Comparison of ENCODE assay signal across 18 cellular contexts in the genomic region with DNA sequence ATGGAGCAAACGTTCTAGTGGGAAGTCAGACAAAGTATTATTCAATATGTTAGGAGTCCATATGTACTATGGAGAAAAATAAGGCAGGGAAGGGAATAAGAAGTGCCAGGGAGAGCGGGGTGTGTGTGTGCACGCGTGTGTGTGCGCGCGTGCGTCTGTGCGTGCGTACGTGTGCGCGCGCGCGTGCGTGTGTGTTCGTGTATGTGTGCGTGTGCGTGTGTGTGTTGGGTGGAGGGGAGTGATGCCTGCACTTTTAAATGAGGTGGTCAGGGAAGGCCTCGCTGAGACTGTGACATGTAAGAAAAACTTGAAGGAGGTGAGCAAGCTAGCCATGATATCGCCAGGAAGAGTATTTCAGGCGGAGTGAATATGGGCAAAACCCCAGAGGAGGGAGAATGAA. TPM values are rescaled to one million over a fixed set of nuclear protein-coding genes. Genes with fewer than 3 reads are reported as not detected.
DNase-seq lines count a peak whose midpoint lies in the region; ATAC-seq and TF ChIP-seq lines count a peak whose summit lies in the region.
"Had no signal": no experiment of that assay in that cellular context is flagged by ENCODE, and none has a peak within 500 bp of the region (broad histone marks: within the 10 kb centered on the region; RNA-seq: fewer than 3 reads in every experiment).

No MANE protein-coding gene starts in this region.

- H4K8ac ChIP-seq in neuronal stem cell (ENCODE audit: low read depth, low read length), result no peak overlapping the region

- H3K9ac ChIP-seq in Loucy (ENCODE audit: low read depth, low read length, poor library complexity, severe bottlenecking) (no peak overlapping the region), neuronal stem cell (ENCODE audit: low read depth, low read length, poor library complexity) (peak overlapping the region; percentile 17)

- H3K9me3 Mint-ChIP-seq in activated CD8-positive, alpha-beta memory T cell treated with anti-CD3 and anti-CD28 coated beads, Interleukin-2, amount 10 ng/mL, durations not matched to agents 7 days and 5 days (ENCODE audit: low read depth), result no peaks in the 10 kb centered on the region
- no peaks in the 10 kb centered on the region for H3K9me3 Mint-ChIP-seq in brain
- H3K9me3 Mint-ChIP-seq: GM23338 had no signal

- no peak for DNase-seq in activated CD8-positive, alpha-beta memory T cell treated with anti-CD3 and anti-CD28 coated beads, Interleukin-2, amount 10 ng/mL, durations not matched to agents 7 days and 5 days
- DNase-seq in activated CD8-positive, alpha-beta memory T cell treated with anti-CD3 and anti-CD28 coated beads for 24 hours, result no peak
- DNase-seq in neuronal stem cell (ENCODE audit: low spot score) (no peak), cortex of kidney (lab: John Stamatoyannopoulos, UW) (no peak)
- no peak for DNase-seq in stimulated activated naive CD4-positive, alpha-beta T cell (lab: John Stamatoyannopoulos, UW)
- DNase-seq: activated naive CD4-positive, alpha-beta T cell treated with Interleukin-2 at 50 U/mL for 16 hours; body of pancreas; DMS79; foreskin keratinocyte; kidney glomerular epithelial cell; NCI-H1930; NCI-H446; stimulated activated naive CD4-positive, alpha-beta T cell treated with Interleukin-2 at 50 U/mL for 16 hours had no signal

- H3K23ac ChIP-seq in neuronal stem cell (ENCODE audit: low read depth, low read length, poor library complexity), result no peak overlapping the region

- H3K36me3 Mint-ChIP-seq in activated CD8-positive, alpha-beta memory T cell treated with anti-CD3 and anti-CD28 coated beads, Interleukin-2, amount 10 ng/mL, durations not matched to agents 7 days and 5 days, result peaks cover 9% of the 10 kb centered on the region
- H3K36me3 Mint-ChIP-seq in brain, result peaks cover 5% of the 10 kb centered on the region

- peaks cover 15% of the 10 kb centered on the region for H4K20me1 ChIP-seq in Loucy (ENCODE audit: insufficient read depth, low read length, poor library complexity, severe bottlenecking)

- H2BK120ac ChIP-seq in neuronal stem cell (ENCODE audit: low read depth, low read length), result no peak overlapping the region

- H3K4me3 ChIP-seq in Loucy (ENCODE audit: low read length, poor library complexity, severe bottlenecking) (no peak overlapping the region), neuronal stem cell (ENCODE audit: low read length in 2 of 2) (peak overlapping the region in 1 of 2 donors; percentile 48)
- H3K4me3 ChIP-seq: body of pancreas, GM23338 had no signal

- H2AFZ ChIP-seq in Loucy (ENCODE audit: low read length) (no peak overlapping the region), neuronal stem cell (ENCODE audit: low read length) (no peak overlapping the region)
- H2AFZ ChIP-seq: GM23338 had no signal

- ATAC-seq in activated CD8-positive, alpha-beta memory T cell treated with anti-CD3 and anti-CD28 coated beads, Interleukin-2, amount 10 ng/mL, durations not matched to agents 7 days and 5 days, result no peak
- ATAC-seq in HG02852 (IDR thresholded peaks at IDR 0.05; ENCODE audit: unreplicated experiment), result no peak
- ATAC-seq: body of pancreas, foreskin keratinocyte, GM23338 had no signal

- WGBS in neuronal stem cell (ENCODE audit: extremely low coverage in 2 of 2, insufficient read length in 2 of 2, insufficient replicate concordance in 1 of 2), 2 donors, result 100% methylated on average over 3 to 10 of the region's 23 CpGs

- H3K4me1 ChIP-seq in Loucy (ENCODE audit: insufficient read depth, low read length, poor library complexity, severe bottlenecking), result peaks cover 55% of the 10 kb centered on the region
- peaks cover 2 to 14% of the 10 kb centered on the region in 2 donors for H3K4me1 ChIP-seq in neuronal stem cell (ENCODE audit: control insufficient read depth in 2 of 2, insufficient read depth in 1 of 2, low read depth in 1 of 2, low read length in 2 of 2)

- no peak overlapping the region for H4K91ac ChIP-seq in neuronal stem cell (ENCODE audit: low read depth, low read length, poor library complexity)

- no peak overlapping the region for H3K18ac ChIP-seq in neuronal stem cell (ENCODE audit: low read length)

- no peak overlapping the region for H2BK12ac ChIP-seq in neuronal stem cell (ENCODE audit: low read length)

- H3K36me3 ChIP-seq in Loucy (ENCODE audit: insufficient read depth, low read length), result no peaks in the 10 kb centered on the region
- no peaks in the 10 kb centered on the region for H3K36me3 ChIP-seq in neuronal stem cell (replicated peaks in 1 of 2; ENCODE audit: control insufficient read depth in 2 of 2, insufficient read depth in 2 of 2, low read length in 2 of 2)

- TF ChIP-seq CTCF in Loucy (conservative IDR thresholded peaks at IDR 0.05; ENCODE audit: low read length) (no peak), brain (conservative IDR thresholded peaks at IDR 0.05) (no peak)

- no peaks in the 10 kb centered on the region for H3K27me3 Mint-ChIP-seq in activated CD8-positive, alpha-beta memory T cell treated with anti-CD3 and anti-CD28 coated beads, Interleukin-2, amount 10 ng/mL, durations not matched to agents 7 days and 5 days
- peaks cover 5% of the 10 kb centered on the region for H3K27me3 Mint-ChIP-seq in brain

- H3K79me1 ChIP-seq in neuronal stem cell (ENCODE audit: low read depth, low read length), result no peaks in the 10 kb centered on the region

- H2BK5ac ChIP-seq in neuronal stem cell (ENCODE audit: low read length), result no peak overlapping the region

- H3K9me2 ChIP-seq in Loucy (replicated peaks; ENCODE audit: low read depth, low read length), result no peaks in the 10 kb centered on the region

- 0 out of 2 replicates have a peak, but pooled peaks cover 3% of the 10 kb centered on the region for H3F3A ChIP-seq in Loucy (ENCODE audit: low read depth)

- H3K4ac ChIP-seq in neuronal stem cell (ENCODE audit: low read length), result no peak overlapping the region

- no peak overlapping the region for H3K27ac ChIP-seq in neuronal stem cell (replicated peaks; ENCODE audit: low read length)
- H3K27ac ChIP-seq: body of pancreas, foreskin keratinocyte had no signal

- H3K9me3 ChIP-seq in Loucy (ENCODE audit: insufficient read depth, low read depth, low read length) (no peaks in the 10 kb centered on the region), neuronal stem cell (replicated peaks in 1 of 2; ENCODE audit: control insufficient read depth in 2 of 2, insufficient read depth in 1 of 2, low read depth in 1 of 2, low read length in 2 of 2) (no peaks in the 10 kb centered on the region)
- H3K9me3 ChIP-seq: body of pancreas had no signal

- H3K4me1 Mint-ChIP-seq in activated CD8-positive, alpha-beta memory T cell treated with anti-CD3 and anti-CD28 coated beads, Interleukin-2, amount 10 ng/mL, durations not matched to agents 7 days and 5 days, result peaks cover 64% of the 10 kb centered on the region
- peaks cover 39% of the 10 kb centered on the region for H3K4me1 Mint-ChIP-seq in brain

- no peak overlapping the region for H3K4me3 Mint-ChIP-seq in activated CD8-positive, alpha-beta memory T cell treated with anti-CD3 and anti-CD28 coated beads, Interleukin-2, amount 10 ng/mL, durations not matched to agents 7 days and 5 days
- peak overlapping the region in 3 of 5 experiments; percentile 13 to 51 (median 25) for H3K4me3 Mint-ChIP-seq in brain
- H3K4me3 Mint-ChIP-seq: CD14-positive monocyte, GM23338 had no signal

- no peak overlapping the region for H2AK5ac ChIP-seq in neuronal stem cell (ENCODE audit: low read depth, low read length)

- H3K14ac ChIP-seq in neuronal stem cell (ENCODE audit: low read length), result no peak overlapping the region

- H3K27me3 ChIP-seq in Loucy (ENCODE audit: insufficient read depth, low read length, poor library complexity, severe bottlenecking), result no peaks in the 10 kb centered on the region
- H3K27me3 ChIP-seq in neuronal stem cell (ENCODE audit: control insufficient read depth in 3 of 3, insufficient read depth in 3 of 3, low read depth in 1 of 3, low read length in 3 of 3), result no peaks in the 10 kb centered on the region
- H3K27me3 ChIP-seq: body of pancreas, foreskin keratinocyte had no signal

- CTCF ChIA-PET in activated CD8-positive, alpha-beta memory T cell treated with anti-CD3 and anti-CD28 coated beads, Interleukin-2, amount 10 ng/mL, durations not matched to agents 7 days and 5 days (lab: Charles Lee), result interaction anchor here (1.3 to 2.7 kb wide), 5 partner anchors 9 to 67 kb away, joined by 3 to 18 read pairs (median 6); a partner anchor contains a TSS

- H2BK15ac ChIP-seq in neuronal stem cell (ENCODE audit: low read length), result no peak overlapping the region

- H3K79me2 ChIP-seq in Loucy (ENCODE audit: insufficient read depth, low read length), result peaks cover 35% of the 10 kb centered on the region

- peak overlapping the region; percentile 74 for H3K4me2 ChIP-seq in Loucy (ENCODE audit: low read depth, low read length, poor library complexity, severe bottlenecking)
- no peak overlapping the region for H3K4me2 ChIP-seq in neuronal stem cell (ENCODE audit: insufficient read depth, low read length, poor library complexity, severe bottlenecking)
- H3K4me2 ChIP-seq: GM23338 had no signal

- peak overlapping the region; percentile 89 for H3K27ac Mint-ChIP-seq in activated CD8-positive, alpha-beta memory T cell treated with anti-CD3 and anti-CD28 coated beads, Interleukin-2, amount 10 ng/mL, durations not matched to agents 7 days and 5 days
- peak overlapping the region in 2 of 5 experiments; percentile 14 to 50 for H3K27ac Mint-ChIP-seq in brain
- H3K27ac Mint-ChIP-seq: GM23338 had no signal

RNA-seq across cellular contexts. Expression of a gene that starts 1.6 kb away (rescaled TPM):
- 10 to 100 TPM; 16.2 to 26.7 TPM for total RNA-seq in activated CD8-positive, alpha-beta memory T cell treated with anti-CD3 and anti-CD28 coated beads, Interleukin-2, amount 10 ng/mL, durations not matched to agents 7 days and 5 days
- 8.5 TPM for polyA plus RNA-seq in brain (ENCODE audit: insufficient read depth, low read depth, low replicate concordance)
- 5.0 TPM for polyA plus RNA-seq in neuronal stem cell (2013, experiment 1 of 2)
- polyA plus RNA-seq in neuronal stem cell (2013, experiment 2 of 2), result 5.1 TPM
